8 cellular contexts compared by ENCODE assay signal in genomic region chr22:36374603-36375024, GRCh38. TPM values are rescaled to one million over a fixed set of nuclear protein-coding genes. Genes with fewer than 3 reads are reported as not detected.
DNase-seq lines count a peak whose midpoint lies in the region; ATAC-seq and TF ChIP-seq lines count a peak whose summit lies in the region.

No MANE protein-coding gene starts in this region.

- H3K9me3 ChIP-seq in HUES64 (ENCODE audit: insufficient read depth, low read depth, low read length) (no peaks in the 10 kb centered on the region), left ventricle myocardium inferior (replicated peaks) (no peaks in the 10 kb centered on the region)

- H3K36me3 Mint-ChIP-seq in activated CD8-positive, alpha-beta T cell treated with anti-CD3 and anti-CD28 coated beads for 36 hours (ENCODE audit: low read depth) = peaks cover 72% of the 10 kb centered on the region

- H3K36me3 ChIP-seq in HUES64 (ENCODE audit: insufficient read depth, low read length) = peaks cover 10% of the 10 kb centered on the region; the same call in 1 of the 2 replicates
- H3K36me3 ChIP-seq in left ventricle myocardium inferior = peaks cover 4% of the 10 kb centered on the region

- no peak for TF ChIP-seq CTCF in activated CD8-positive, alpha-beta T cell treated with anti-CD3 and anti-CD28 coated beads for 36 hours (IDR thresholded peaks at IDR 0.05)
- TF ChIP-seq CTCF in left ventricle myocardium inferior (IDR thresholded peaks at IDR 0.05; ENCODE audit: borderline replicate concordance) = no peak

- POLR2A ChIA-PET in activated CD8-positive, alpha-beta T cell treated with anti-CD3 and anti-CD28 coated beads for 36 hours (lab: Charles Lee) = interaction anchor here (1.4 to 42.1 kb wide), 4 partner anchors 9 to 81 kb away, joined by 7 to 1125 read pairs (median 40); no protein-coding TSS in a partner anchor

- H3K27me3 ChIP-seq in HUES64 (ENCODE audit: insufficient read depth, low read length) (no peaks in the 10 kb centered on the region), left ventricle myocardium inferior (ENCODE audit: low read depth) (no peaks in the 10 kb centered on the region)

- WGBS in HUES64 = 79% methylated on average over 11 of the region's 11 CpGs

- H3K27me3 Mint-ChIP-seq in activated CD8-positive, alpha-beta T cell treated with anti-CD3 and anti-CD28 coated beads for 36 hours = no peaks in the 10 kb centered on the region

- H3K4me3 Mint-ChIP-seq in activated CD8-positive, alpha-beta T cell treated with anti-CD3 and anti-CD28 coated beads for 36 hours = peak overlapping the region; percentile 51

- H3K27ac Mint-ChIP-seq in activated CD8-positive, alpha-beta T cell treated with anti-CD3 and anti-CD28 coated beads for 36 hours = peak overlapping the region; percentile 92

- intact Hi-C loops in activated CD8-positive, alpha-beta T cell treated with anti-CD3 and anti-CD28 coated beads for 36 hours (cut with micrococcal nuclease) = loop anchor here (5.0 kb wide), 1 partner anchor 42 kb away; no protein-coding TSS in a partner anchor
- intact Hi-C loops in left ventricle myocardium inferior (cut with micrococcal nuclease) = no loop called here

- H3K27ac ChIP-seq in HUES64 (ENCODE audit: low read depth, low read length) (peak overlapping the region; percentile 49), left ventricle myocardium inferior (replicated peaks) (peak overlapping the region; percentile 100)

- no peaks in the 10 kb centered on the region for H3K9me3 Mint-ChIP-seq in activated CD8-positive, alpha-beta T cell treated with anti-CD3 and anti-CD28 coated beads for 36 hours

- DNase-seq in activated CD8-positive, alpha-beta T cell treated with anti-CD3 and anti-CD28 coated beads for 36 hours = peak; percentile 88
- DNase-seq in left ventricle myocardium inferior (no peak), NCI-H1436 treated with DMSO at 0.1 percent for 48 hours (lab: John Stamatoyannopoulos, UW) (no peak), COLO829 (ENCODE audit: low spot score) (no peak)
- peak in 2 of 3 experiments; percentile 45 to 60 for DNase-seq in stimulated activated CD4-positive, alpha-beta T cell treated with anti-CD3 and anti-CD28 coated beads, TNF-alpha, amount 100 ng/mL, for 4 hours (ENCODE audit: low read depth in 3 of 3)

- no peak overlapping the region for H3K4me3 ChIP-seq in HUES64 (ENCODE audit: low read length)
- H3K4me3 ChIP-seq in left ventricle myocardium inferior = no peak overlapping the region

- CTCF ChIA-PET in activated CD8-positive, alpha-beta T cell treated with anti-CD3 and anti-CD28 coated beads for 36 hours (lab: Charles Lee) = interaction anchor here (0.8 to 1.6 kb wide), 8 partner anchors 10 to 96 kb away, joined by 3 to 5 read pairs (median 4); no protein-coding TSS in a partner anchor

- no peak overlapping the region for H3K9ac ChIP-seq in HUES64 (ENCODE audit: low read depth, low read length)

- H3K4me1 Mint-ChIP-seq in activated CD8-positive, alpha-beta T cell treated with anti-CD3 and anti-CD28 coated beads for 36 hours (ENCODE audit: low read depth) = peaks cover 92% of the 10 kb centered on the region

- ATAC-seq in activated CD8-positive, alpha-beta T cell treated with anti-CD3 and anti-CD28 coated beads for 36 hours = peak; percentile 73
- ATAC-seq in HG02938 (IDR thresholded peaks at IDR 0.05; ENCODE audit: unreplicated experiment) (no peak), GM18867 (IDR thresholded peaks at IDR 0.05; ENCODE audit: unreplicated experiment) (no peak)

- H3K4me1 ChIP-seq in HUES64 (ENCODE audit: insufficient read depth, low read length) (peaks cover 52% of the 10 kb centered on the region), left ventricle myocardium inferior (peaks cover 100% of the 10 kb centered on the region)

RNA-seq across cellular contexts. Expression of gene MYH9, which starts 13.2 kb away (rescaled TPM):
- polyA plus RNA-seq in HUES64 (2013, experiment 1 of 2) = 117 TPM
- polyA plus RNA-seq in HUES64 (2013, experiment 2 of 2) = 121 TPM
- 100 to 1,000 TPM; 624 to 679 TPM for total RNA-seq in activated CD8-positive, alpha-beta T cell treated with anti-CD3 and anti-CD28 coated beads for 36 hours
- total RNA-seq in left ventricle myocardium inferior = 150 TPM

Comparison
In these comparisons a context has a peak if more than half of its experiments do, and no peak if none do; other contexts are left out.
1. DNase-seq: peak in activated CD8-positive, alpha-beta T cell treated with anti-CD3 and anti-CD28 coated beads for 36 hours (single experiment) and stimulated activated CD4-positive, alpha-beta T cell treated with anti-CD3 and anti-CD28 coated beads, TNF-alpha, amount 100 ng/mL, for 4 hours (2 of 3); none in left ventricle myocardium inferior (single experiment), NCI-H1436 treated with DMSO at 0.1 percent for 48 hours (single experiment) and COLO829 (single experiment).